1 cellular context compared by ENCODE assay signal in the genomic region with DNA sequence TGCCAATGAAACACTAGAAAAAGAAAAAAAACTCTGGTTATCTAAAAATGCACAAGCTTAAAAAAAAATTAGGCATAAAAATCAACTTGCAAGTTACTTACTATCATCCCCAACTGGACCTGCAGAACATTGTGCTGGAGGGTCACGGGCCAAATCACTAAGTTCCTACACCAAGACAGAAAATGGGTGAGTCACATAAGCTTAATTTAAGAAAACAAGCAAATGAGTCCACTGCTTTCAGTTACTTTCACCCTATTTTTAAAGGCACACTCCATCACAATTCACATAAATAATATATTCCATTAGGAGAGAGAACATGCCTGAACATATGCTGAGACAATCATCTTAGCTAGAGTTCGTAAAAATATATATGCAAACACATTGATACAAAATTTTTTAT.
TF ChIP-seq lines count a peak whose summit lies in the region.

No MANE protein-coding gene starts in this region.

TF ChIP-seq in GM23338, 12 proteins besides CTCF, POLR2A, EP300 and RAD21 (continued from another document):
- TF ChIP-seq EZH2 (IDR thresholded peaks at IDR 0.05; ENCODE audit: low read depth, unreplicated experiment) (no peak), JUNB (IDR thresholded peaks at IDR 0.05; ENCODE audit: unreplicated experiment) (no peak)
